In the genomic region with DNA sequence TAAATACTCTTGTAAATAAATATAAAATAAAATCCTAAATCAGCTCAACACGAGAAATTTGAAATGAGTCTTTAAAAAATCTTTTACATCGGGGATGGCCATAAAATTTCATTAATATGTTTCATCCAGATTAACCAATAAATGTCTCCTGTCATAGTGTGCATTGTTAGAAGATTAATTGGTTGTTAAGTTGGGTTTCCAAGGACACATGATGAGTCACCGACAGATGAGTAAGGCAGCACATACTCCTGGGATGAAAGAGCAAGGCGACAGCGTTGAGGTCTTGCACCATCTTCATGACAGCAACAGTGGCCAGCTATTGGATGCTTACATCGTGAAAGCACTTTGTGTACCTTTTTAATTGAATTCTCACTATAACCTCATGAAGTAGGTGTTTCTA, we compare ENCODE assay signal across 10 cellular contexts.
A peak's percentile ranks its signal among the peaks of the same experiment; 100 is the strongest.
DNase-seq lines count a peak whose midpoint lies in the region; ATAC-seq and TF ChIP-seq lines count a peak whose summit lies in the region.
"Had no signal": no experiment of that assay in that cellular context is flagged by ENCODE, and none has a peak within 500 bp of the region (broad histone marks: within the 10 kb centered on the region; RNA-seq: fewer than 3 reads in every experiment).

No MANE protein-coding gene starts in this region.

- TF ChIP-seq RAD21 in IMR-90 (IDR thresholded peaks at IDR 0.05; ENCODE audit: low read length): no peak

- H3K9me1 ChIP-seq in IMR-90 (ENCODE audit: insufficient read depth, low read length): peaks cover 23% of the 10 kb centered on the region

- 0% methylated on average over 3 of the region's 6 CpGs; no CpG with 5 or more reads in 1 of the 2 experiments for WGBS in IMR-90 (ENCODE audit: extremely low coverage in 2 of 2, insufficient read length in 1 of 2), 2 experiments
- WGBS in adrenal gland, 4 donors: 43 to 57% (median 52%) methylated on average over 6 of the region's 6 CpGs

- peak overlapping the region; percentile 81 for H2BK120ac ChIP-seq in IMR-90 (ENCODE audit: low read depth, low read length)

- no peaks in the 10 kb centered on the region for H3K36me3 ChIP-seq in IMR-90 (ENCODE audit: control insufficient read depth, insufficient read depth, low read length)
- no peaks in the 10 kb centered on the region for H3K36me3 ChIP-seq in adrenal gland (replicated peaks in 1 of 2)
- H3K36me3 ChIP-seq: SJCRH30, tibial nerve had no signal

- no peaks in the 10 kb centered on the region for H3K27me3 ChIP-seq in IMR-90 (ENCODE audit: control insufficient read depth, insufficient read depth, low read length)
- no peaks in the 10 kb centered on the region for H3K27me3 ChIP-seq in adrenal gland
- H3K27me3 ChIP-seq: SJCRH30, tibial nerve had no signal

- POLR2A ChIA-PET in IMR-90 (lab: Charles Lee; ENCODE audit: unreplicated experiment): no interaction called here

- peak overlapping the region; percentile 22; the same call in 1 of the 3 replicates for H2BK15ac ChIP-seq in IMR-90 (ENCODE audit: low read depth, low read length)

- no peak overlapping the region for H2AK5ac ChIP-seq in IMR-90 (ENCODE audit: low read depth, low read length)

- H4K91ac ChIP-seq in IMR-90 (ENCODE audit: insufficient read depth, low read depth, low read length): no peak overlapping the region

- H3K27ac ChIP-seq in IMR-90 (ENCODE audit: insufficient read depth, low read length) (no peak overlapping the region), adrenal gland (no peak overlapping the region)
- H3K27ac ChIP-seq: SJCRH30, tibial nerve had no signal

- H3K23ac ChIP-seq in IMR-90 (ENCODE audit: low read depth, low read length): no peak overlapping the region

- CTCF ChIA-PET in IMR-90 (lab: Yijun Ruan, JAX): interaction anchor here (0.6 kb wide), 1 partner anchor 191 kb away, joined by 3 read pairs; no protein-coding TSS in a partner anchor

- dilution Hi-C loops in IMR-90 (cut with HindIII; ENCODE audit: low sequenced_read_pairs, unreplicated experiment): no loop called here

- H3K4me1 ChIP-seq in IMR-90 (ENCODE audit: control insufficient read depth, insufficient read depth, low read length) (peaks cover 17% of the 10 kb centered on the region), adrenal gland (replicated peaks in 1 of 2) (peaks cover 10% of the 10 kb centered on the region in 2 donors)
- H3K4me1 ChIP-seq: SJCRH30 had no signal

- peak overlapping the region; percentile 74 for H3K4ac ChIP-seq in IMR-90 (ENCODE audit: low read depth, low read length)

- no peaks in the 10 kb centered on the region for H3K79me1 ChIP-seq in IMR-90 (ENCODE audit: low read depth in 1 of 2, low read length in 2 of 2)

- TF ChIP-seq POLR2A in IMR-90 (IDR thresholded peaks at IDR 0.05; ENCODE audit: low read depth, low read length): no peak
- no peak for TF ChIP-seq POLR2A in adrenal gland (IDR thresholded peaks at IDR 0.05)

- intact Hi-C loops in IMR-90 (cut with micrococcal nuclease): no loop called here
- intact Hi-C loops in adrenal gland (cut with DNase I): no loop called here

- H2AFZ ChIP-seq in IMR-90 (replicated peaks; ENCODE audit: low read length, poor library complexity): no peak overlapping the region

- peak; percentile 58 for ATAC-seq in IMR-90 (ENCODE audit: low read depth)
- no peak for ATAC-seq in HG03135 (IDR thresholded peaks at IDR 0.05; ENCODE audit: unreplicated experiment)

- no TSS peak for BruUV-seq in IMR-90 (replicated peaks; lab: Mats Ljungman, UMichigan)

- H2AK9ac ChIP-seq in IMR-90 (replicated peaks; ENCODE audit: low read depth, low read length, poor library complexity): no peak overlapping the region

- H3K9me3 ChIP-seq in IMR-90 (ENCODE audit: control insufficient read depth, insufficient read depth, low read length) (no peaks in the 10 kb centered on the region), adrenal gland (replicated peaks in 1 of 3) (no peaks in the 10 kb centered on the region)
- H3K9me3 ChIP-seq: SJCRH30, tibial nerve had no signal

- H2BK20ac ChIP-seq in IMR-90 (ENCODE audit: low read depth, low read length): peak overlapping the region; percentile 71; the same call in 1 of the 2 replicates

- no peak overlapping the region for H3K4me2 ChIP-seq in IMR-90 (ENCODE audit: low read depth, low read length)

- in situ Hi-C loops in Caki2 (cut with HindIII; ENCODE audit: low pct_unique_long_range_greater_than_20kb, low sequenced_read_pairs): no loop called here
- in situ Hi-C loops in IMR-90 (cut with MboI; ENCODE audit: low sequenced_read_pairs): no loop called here

- no peaks in the 10 kb centered on the region for H4K20me1 ChIP-seq in IMR-90 (ENCODE audit: insufficient read depth, low read length)

- DNase-seq in Caki2 (ENCODE audit: low read depth) (peak; percentile 76), IMR-90 (peak; percentile 96), adrenal gland (peak; percentile 25 to 78 (median 66)), kidney glomerular epithelial cell (lab: John Stamatoyannopoulos, UW) (peak; percentile 92), hypothalamus (lab: John Stamatoyannopoulos, UW) (no peak), GM20000 (ENCODE audit: low spot score) (no peak)
- no peak for DNase-seq in NK-92 treated with Interleukin-12 subunit alpha and Interleukin-12 subunit beta, amount 100 ng/mL, for 24 hours (lab: John Stamatoyannopoulos, UW)
- DNase-seq: SJCRH30 had no signal

- no peak overlapping the region for H3K14ac ChIP-seq in IMR-90 (replicated peaks; ENCODE audit: low read depth, low read length)

- peak overlapping the region; percentile 55 for H2BK5ac ChIP-seq in IMR-90 (ENCODE audit: low read depth, low read length, poor library complexity, severe bottlenecking)

- no peak overlapping the region; the same call in 1 of the 2 replicates for H3K56ac ChIP-seq in IMR-90 (ENCODE audit: extremely low read depth, insufficient read depth, low read length)

- no peak overlapping the region for H3K9ac ChIP-seq in IMR-90 (ENCODE audit: low read depth, low read length)

- no peak overlapping the region; the same call in 1 of the 2 replicates for H3K18ac ChIP-seq in IMR-90 (ENCODE audit: low read depth, low read length)

- no peak overlapping the region for H4K5ac ChIP-seq in IMR-90 (ENCODE audit: low read depth, low read length)

- no peak overlapping the region for H3K4me3 ChIP-seq in IMR-90 (ENCODE audit: insufficient read depth, low read depth, low read length)
- no peak overlapping the region for H3K4me3 ChIP-seq in adrenal gland
- H3K4me3 ChIP-seq: SJCRH30, tibial nerve had no signal

- peak overlapping the region in 1 of 2 experiments; percentile 44; a peak in 1 of 4 replicates for H4K8ac ChIP-seq in IMR-90 (ENCODE audit: low read depth in 2 of 2, low read length in 2 of 2)

- TF ChIP-seq CTCF in IMR-90 (conservative IDR thresholded peaks at IDR 0.05; ENCODE audit: low read depth, low read length) (no peak), adrenal gland (IDR thresholded peaks at IDR 0.05) (no peak), GM20000 (IDR thresholded peaks at IDR 0.05; ENCODE audit: extremely low read depth, missing control alignments) (no peak)

TF ChIP-seq in IMR-90, 13 proteins besides CTCF, POLR2A, EP300 and RAD21:
- TF ChIP-seq FOS (IDR thresholded peaks at IDR 0.05; ENCODE audit: low read depth, low read length): peak; percentile 100
- peak; percentile 14; the same call in 1 of the 2 replicates for TF ChIP-seq MAFK (IDR thresholded peaks at IDR 0.05; ENCODE audit: low read depth, low read length)
- peak; percentile 36 for TF ChIP-seq RCOR1 (IDR thresholded peaks at IDR 0.05; ENCODE audit: insufficient replicate concordance, low read length)
- TF ChIP-seq SMC3 (IDR thresholded peaks at IDR 0.05; ENCODE audit: low read depth, low read length): no peak
- peak; percentile 74 for TF ChIP-seq BHLHE40 (IDR thresholded peaks at IDR 0.05; ENCODE audit: low read depth, low read length)
- peak; percentile 52; the same call in 1 of the 2 replicates for TF ChIP-seq NFE2L2 (IDR thresholded peaks at IDR 0.05; ENCODE audit: low read depth, low read length)
- peak; percentile 99 for TF ChIP-seq CEBPB (IDR thresholded peaks at IDR 0.05; ENCODE audit: low read depth, low read length)
- TF ChIP-seq, protein P1, sequence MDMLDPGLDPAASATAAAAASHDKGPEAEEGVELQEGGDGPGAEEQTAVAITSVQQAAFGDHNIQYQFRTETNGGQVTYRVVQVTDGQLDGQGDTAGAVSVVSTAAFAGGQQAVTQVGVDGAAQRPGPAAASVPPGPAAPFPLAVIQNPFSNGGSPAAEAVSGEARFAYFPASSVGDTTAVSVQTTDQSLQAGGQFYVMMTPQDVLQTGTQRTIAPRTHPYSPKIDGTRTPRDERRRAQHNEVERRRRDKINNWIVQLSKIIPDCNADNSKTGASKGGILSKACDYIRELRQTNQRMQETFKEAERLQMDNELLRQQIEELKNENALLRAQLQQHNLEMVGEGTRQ (IDR thresholded peaks at IDR 0.05; ENCODE audit: low read depth, low read length): no peak
TF ChIP-seq in IMR-90: peak in this region for 6.

Comparison
In these comparisons a context has a peak if more than half of its experiments do, and no peak if none do; other contexts are left out.
1. DNase-seq: peak in Caki2 (single experiment), IMR-90 (single experiment), adrenal gland (7 of 7) and kidney glomerular epithelial cell (single experiment); none in NK-92 treated with Interleukin-12 subunit alpha and Interleukin-12 subunit beta, amount 100 ng/mL, for 24 hours (single experiment), hypothalamus (0 of 51) and GM20000 (single experiment).